Comparison of ENCODE assay signal across 13 cellular contexts in genomic region chr6:22102671-22103070, GRCh38.
DNase-seq lines count a peak whose midpoint lies in the region; ATAC-seq and FAIRE-seq lines count a peak whose summit lies in the region.
"Had no signal": no experiment of that assay in that cellular context is flagged by ENCODE, and none has a peak within 500 bp of the region (broad histone marks: within the 10 kb centered on the region; RNA-seq: fewer than 3 reads in every experiment).

No MANE protein-coding gene starts in this region.

- POLR2A ChIA-PET in activated CD4-positive, alpha-beta memory T cell treated with anti-CD3 and anti-CD28 coated beads, Interleukin-2, amount 10 ng/mL, durations not matched to agents 7 days and 5 days (lab: Charles Lee), result no interaction called here

- H3K9me3 Mint-ChIP-seq in activated CD4-positive, alpha-beta memory T cell treated with anti-CD3 and anti-CD28 coated beads, Interleukin-2, amount 10 ng/mL, durations not matched to agents 7 days and 5 days, result no peaks in the 10 kb centered on the region
- H3K9me3 Mint-ChIP-seq: activated naive CD4-positive, alpha-beta T cell treated with anti-CD3 and anti-CD28 coated beads, Interleukin-2, amount 50 U/mL, for 24 hours had no signal

- CTCF ChIA-PET in activated CD4-positive, alpha-beta memory T cell treated with anti-CD3 and anti-CD28 coated beads, Interleukin-2, amount 10 ng/mL, durations not matched to agents 7 days and 5 days (lab: Charles Lee), result no interaction called here

- no peak overlapping the region for H3K27ac Mint-ChIP-seq in activated CD4-positive, alpha-beta memory T cell treated with anti-CD3 and anti-CD28 coated beads, Interleukin-2, amount 10 ng/mL, durations not matched to agents 7 days and 5 days
- H3K27ac Mint-ChIP-seq: activated naive CD4-positive, alpha-beta T cell treated with anti-CD3 and anti-CD28 coated beads, Interleukin-2, amount 50 U/mL, for 24 hours; effector memory CD8-positive, alpha-beta T cell; IgD-negative memory B cell; T-helper 1 cell treated with Interleukin-12 subunit alpha and Interleukin-12 subunit beta and Interleukin-4 antibody, amounts not matched to agents 30 μg/mL and 1 μg/mL, for 36 hours had no signal

- no peaks in the 10 kb centered on the region for H3K36me3 Mint-ChIP-seq in activated CD4-positive, alpha-beta memory T cell treated with anti-CD3 and anti-CD28 coated beads, Interleukin-2, amount 10 ng/mL, durations not matched to agents 7 days and 5 days (ENCODE audit: low read depth)
- H3K36me3 Mint-ChIP-seq: activated naive CD4-positive, alpha-beta T cell treated with anti-CD3 and anti-CD28 coated beads, Interleukin-2, amount 50 U/mL, for 24 hours; IgD-negative memory B cell had no signal

- no peak for FAIRE-seq in urothelium cell line (lab: Jason Lieb, UNC)
- FAIRE-seq: islet of Langerhans had no signal

- no peaks in the 10 kb centered on the region for H3K27me3 Mint-ChIP-seq in activated CD4-positive, alpha-beta memory T cell treated with anti-CD3 and anti-CD28 coated beads, Interleukin-2, amount 10 ng/mL, durations not matched to agents 7 days and 5 days
- H3K27me3 Mint-ChIP-seq: effector memory CD8-positive, alpha-beta T cell; IgD-negative memory B cell had no signal

- H3K4me1 Mint-ChIP-seq in activated CD4-positive, alpha-beta memory T cell treated with anti-CD3 and anti-CD28 coated beads, Interleukin-2, amount 10 ng/mL, durations not matched to agents 7 days and 5 days, result no peaks in the 10 kb centered on the region
- H3K4me1 Mint-ChIP-seq: activated naive CD4-positive, alpha-beta T cell treated with anti-CD3 and anti-CD28 coated beads, Interleukin-2, amount 50 U/mL, for 24 hours; IgD-negative memory B cell had no signal

- no peak overlapping the region for H3K4me3 Mint-ChIP-seq in activated CD4-positive, alpha-beta memory T cell treated with anti-CD3 and anti-CD28 coated beads, Interleukin-2, amount 10 ng/mL, durations not matched to agents 7 days and 5 days
- H3K4me3 Mint-ChIP-seq: activated naive CD4-positive, alpha-beta T cell treated with anti-CD3 and anti-CD28 coated beads, Interleukin-2, amount 50 U/mL, for 24 hours; effector memory CD8-positive, alpha-beta T cell; IgD-negative memory B cell; T-helper 1 cell treated with Interleukin-12 subunit alpha and Interleukin-12 subunit beta and Interleukin-4 antibody, amounts not matched to agents 30 μg/mL and 1 μg/mL, for 36 hours had no signal

- ATAC-seq in HG02610 (IDR thresholded peaks at IDR 0.05; ENCODE audit: unreplicated experiment) (peak; percentile 82), HG03469 (IDR thresholded peaks at IDR 0.05; ENCODE audit: unreplicated experiment) (peak; percentile 84)
- ATAC-seq: effector memory CD8-positive, alpha-beta T cell had no signal

- DNase-seq in stimulated activated CD4-positive, alpha-beta T cell treated with anti-CD3 and anti-CD28 coated beads, Interleukin-15, amount 100 ng/mL, for 24 hours, result peak; percentile 16
- no peak for DNase-seq in stimulated activated CD4-positive, alpha-beta T cell treated with anti-CD3 and anti-CD28 coated beads, Interleukin-12 subunit alpha, Interleukin-12 subunit beta, amount 100 ng/mL, for 4 hours
- no peak for DNase-seq in activated CD4-positive, alpha-beta memory T cell treated with anti-CD3 and anti-CD28 coated beads, Interleukin-2, amount 10 ng/mL, durations not matched to agents 7 days and 5 days
- DNase-seq in iPS-NIHi7 (ENCODE audit: extremely low spot score), result no peak
- DNase-seq in urothelium cell line (ENCODE audit: low spot score), result no peak
- no peak for DNase-seq in NAMALWA (ENCODE audit: low spot score)
- DNase-seq: effector memory CD8-positive, alpha-beta T cell had no signal
